Comparison of ENCODE assay signal across 11 cellular contexts in genomic region chr18:63073481-63073880, GRCh38.
A peak's percentile ranks its signal among the peaks of the same experiment; 100 is the strongest.
DNase-seq lines count a peak whose midpoint lies in the region; ATAC-seq and TF ChIP-seq lines count a peak whose summit lies in the region.
"Had no signal": no experiment of that assay in that cellular context is flagged by ENCODE, and none has a peak within 500 bp of the region (broad histone marks: within the 10 kb centered on the region; RNA-seq: fewer than 3 reads in every experiment).

No MANE protein-coding gene starts in this region.

- DNase-seq in activated naive CD4-positive, alpha-beta T cell treated with anti-CD3 and anti-CD28 coated beads for 36 hours = peak; percentile 66
- no peak for DNase-seq in activated naive CD4-positive, alpha-beta T cell treated with Interleukin-2 at 50 U/mL for 16 hours
- DNase-seq in NCI-H69 (lab: John Stamatoyannopoulos, UW) (peak; percentile 18), retina (no peak), HFFc6 (no peak)
- DNase-seq in naive thymus-derived CD4-positive, alpha-beta T cell = peak in 3 of 9 donors; percentile 8 to 12 (median 9)
- DNase-seq in CD4-positive, alpha-beta T cell = no peak
- DNase-seq: activated naive CD4-positive, alpha-beta T cell treated with anti-CD3 and anti-CD28 coated beads, Interleukin-2, amount 50 U/mL, for 16 hours had no signal

- CTCF ChIA-PET in activated naive CD4-positive, alpha-beta T cell treated with anti-CD3 and anti-CD28 coated beads for 36 hours (lab: Charles Lee) = interaction anchor here (0.6 to 1.1 kb wide), 4 partner anchors 22 to 61 kb away, joined by 3 to 8 read pairs (median 4); no protein-coding TSS in a partner anchor
- CTCF ChIA-PET in naive thymus-derived CD4-positive, alpha-beta T cell (lab: Charles Lee) = no interaction called here
- CTCF ChIA-PET in CD4-positive, alpha-beta T cell (lab: Charles Lee) = no interaction called here

- no peak overlapping the region for H3K27ac ChIP-seq in naive thymus-derived CD4-positive, alpha-beta T cell (ENCODE audit: low read depth, low read length)
- H3K27ac ChIP-seq in CD4-positive, alpha-beta T cell (ENCODE audit: low read depth, low read length) = no peak overlapping the region

- H3K27me3 ChIP-seq in naive thymus-derived CD4-positive, alpha-beta T cell (ENCODE audit: control insufficient read depth in 2 of 2, insufficient read depth in 2 of 2, low read length in 2 of 2) = no peaks in the 10 kb centered on the region
- no peaks in the 10 kb centered on the region for H3K27me3 ChIP-seq in CD4-positive, alpha-beta T cell (ENCODE audit: control insufficient read depth, insufficient read depth, low read length)

- POLR2A ChIA-PET in naive thymus-derived CD4-positive, alpha-beta T cell (lab: Charles Lee) = no interaction called here
- POLR2A ChIA-PET in CD4-positive, alpha-beta T cell (lab: Charles Lee) = no interaction called here

- no peak overlapping the region for H3K4me3 ChIP-seq in naive thymus-derived CD4-positive, alpha-beta T cell (ENCODE audit: low read length)

- intact Hi-C loops in activated naive CD4-positive, alpha-beta T cell treated with anti-CD3 and anti-CD28 coated beads for 36 hours (cut with micrococcal nuclease) = loop anchor here (1.0 to 2.0 kb wide), 4 partner anchors 49 to 357 kb away; no protein-coding TSS in a partner anchor
- intact Hi-C loops in naive thymus-derived CD4-positive, alpha-beta T cell (cut with micrococcal nuclease) = loop anchor here (1.0 to 10.0 kb wide), 3 partner anchors 51 to 359 kb away; partner anchors contain the start of gene PHLPP1 (in 1 of the 2)
- intact Hi-C loops in CD4-positive, alpha-beta T cell (cut with DNase I, micrococcal nuclease) = no loop called here

- H3K4me1 ChIP-seq in naive thymus-derived CD4-positive, alpha-beta T cell (ENCODE audit: control insufficient read depth in 2 of 2, insufficient read depth in 2 of 2, low read length in 2 of 2) = no peaks in the 10 kb centered on the region

- no peak overlapping the region for H3K27ac Mint-ChIP-seq in activated naive CD4-positive, alpha-beta T cell treated with anti-CD3 and anti-CD28 coated beads for 36 hours
- no peak overlapping the region for H3K27ac Mint-ChIP-seq in naive thymus-derived CD4-positive, alpha-beta T cell
- no peak overlapping the region for H3K27ac Mint-ChIP-seq in HFFc6
- no peak overlapping the region for H3K27ac Mint-ChIP-seq in CD4-positive, alpha-beta T cell
- H3K27ac Mint-ChIP-seq: CD14-positive monocyte, nephron had no signal

- no peaks in the 10 kb centered on the region for H3K36me3 Mint-ChIP-seq in activated naive CD4-positive, alpha-beta T cell treated with anti-CD3 and anti-CD28 coated beads for 36 hours (ENCODE audit: low read depth)
- H3K36me3 Mint-ChIP-seq in naive thymus-derived CD4-positive, alpha-beta T cell = no peaks in the 10 kb centered on the region
- H3K36me3 Mint-ChIP-seq in HFFc6 (ENCODE audit: low read depth) = no peaks in the 10 kb centered on the region
- no peaks in the 10 kb centered on the region for H3K36me3 Mint-ChIP-seq in CD4-positive, alpha-beta T cell (ENCODE audit: low read depth)
- H3K36me3 Mint-ChIP-seq: CD14-positive monocyte had no signal

- H3K4me3 Mint-ChIP-seq in activated naive CD4-positive, alpha-beta T cell treated with anti-CD3 and anti-CD28 coated beads for 36 hours = no peak overlapping the region
- H3K4me3 Mint-ChIP-seq in naive thymus-derived CD4-positive, alpha-beta T cell = peak overlapping the region in 1 of 10 donors; percentile 25
- H3K4me3 Mint-ChIP-seq in HFFc6 = no peak overlapping the region
- H3K4me3 Mint-ChIP-seq in CD4-positive, alpha-beta T cell = no peak overlapping the region
- H3K4me3 Mint-ChIP-seq: CD14-positive monocyte, nephron had no signal

- H3K9me3 Mint-ChIP-seq in activated naive CD4-positive, alpha-beta T cell treated with anti-CD3 and anti-CD28 coated beads for 36 hours = no peaks in the 10 kb centered on the region
- H3K9me3 Mint-ChIP-seq in naive thymus-derived CD4-positive, alpha-beta T cell = peaks cover 0 to 3% (median 0%) of the 10 kb centered on the region in 11 donors
- no peaks in the 10 kb centered on the region for H3K9me3 Mint-ChIP-seq in HFFc6
- no peaks in the 10 kb centered on the region for H3K9me3 Mint-ChIP-seq in CD4-positive, alpha-beta T cell
- H3K9me3 Mint-ChIP-seq: nephron had no signal

- no peaks in the 10 kb centered on the region for H3K36me3 ChIP-seq in naive thymus-derived CD4-positive, alpha-beta T cell (ENCODE audit: control insufficient read depth in 2 of 3, insufficient read depth in 3 of 3, low read length in 3 of 3)

- peaks cover 11% of the 10 kb centered on the region for H3K4me1 Mint-ChIP-seq in activated naive CD4-positive, alpha-beta T cell treated with anti-CD3 and anti-CD28 coated beads for 36 hours (ENCODE audit: low read depth)
- peaks cover 0 to 13% (median 10%) of the 10 kb centered on the region in 7 donors for H3K4me1 Mint-ChIP-seq in naive thymus-derived CD4-positive, alpha-beta T cell
- H3K4me1 Mint-ChIP-seq in HFFc6 (ENCODE audit: low read depth) = 0 out of 2 replicates have a peak, but pooled peaks cover 6% of the 10 kb centered on the region
- H3K4me1 Mint-ChIP-seq in CD4-positive, alpha-beta T cell (ENCODE audit: low read depth) = peaks cover 11% of the 10 kb centered on the region

- no peaks in the 10 kb centered on the region for H3K9me3 ChIP-seq in naive thymus-derived CD4-positive, alpha-beta T cell (ENCODE audit: control insufficient read depth in 2 of 3, low read length in 3 of 3)
- no peaks in the 10 kb centered on the region for H3K9me3 ChIP-seq in CD4-positive, alpha-beta T cell (ENCODE audit: control insufficient read depth, low read length)

- H3K27me3 Mint-ChIP-seq in activated naive CD4-positive, alpha-beta T cell treated with anti-CD3 and anti-CD28 coated beads for 36 hours (ENCODE audit: low read depth) = peaks cover 2% of the 10 kb centered on the region
- H3K27me3 Mint-ChIP-seq in naive thymus-derived CD4-positive, alpha-beta T cell = peaks cover 0 to 31% (median 10%) of the 10 kb centered on the region in 5 donors
- H3K27me3 Mint-ChIP-seq in HFFc6 (ENCODE audit: insufficient read depth) = peaks cover 15% of the 10 kb centered on the region
- peaks cover 8% of the 10 kb centered on the region for H3K27me3 Mint-ChIP-seq in CD4-positive, alpha-beta T cell

- peak; percentile 39 for ATAC-seq in HG02678 (IDR thresholded peaks at IDR 0.05; ENCODE audit: unreplicated experiment)
- ATAC-seq in naive thymus-derived CD4-positive, alpha-beta T cell = peak; percentile 59
- no peak for ATAC-seq in CD4-positive, alpha-beta T cell (ENCODE audit: poor library complexity)

- TF ChIP-seq CTCF in HFFc6 (IDR thresholded peaks at IDR 0.05) = no peak
- TF ChIP-seq CTCF in CD4-positive, alpha-beta T cell (IDR thresholded peaks at IDR 0.05) = no peak

Comparison
In these comparisons a context has a peak if more than half of its experiments do, and no peak if none do; other contexts are left out.
1. DNase-seq: peak in activated naive CD4-positive, alpha-beta T cell treated with anti-CD3 and anti-CD28 coated beads for 36 hours (single experiment) and NCI-H69 (single experiment); none in activated naive CD4-positive, alpha-beta T cell treated with Interleukin-2 at 50 U/mL for 16 hours (single experiment), retina (single experiment), HFFc6 (single experiment) and CD4-positive, alpha-beta T cell (0 of 10).
2. intact Hi-C loops: an anchor here in activated naive CD4-positive, alpha-beta T cell treated with anti-CD3 and anti-CD28 coated beads for 36 hours (1.0 to 2.0 kb wide) and naive thymus-derived CD4-positive, alpha-beta T cell (1.0 to 10.0 kb wide); none called in CD4-positive, alpha-beta T cell.